Comparison of ENCODE assay signal across 8 cellular contexts in the genomic region with DNA sequence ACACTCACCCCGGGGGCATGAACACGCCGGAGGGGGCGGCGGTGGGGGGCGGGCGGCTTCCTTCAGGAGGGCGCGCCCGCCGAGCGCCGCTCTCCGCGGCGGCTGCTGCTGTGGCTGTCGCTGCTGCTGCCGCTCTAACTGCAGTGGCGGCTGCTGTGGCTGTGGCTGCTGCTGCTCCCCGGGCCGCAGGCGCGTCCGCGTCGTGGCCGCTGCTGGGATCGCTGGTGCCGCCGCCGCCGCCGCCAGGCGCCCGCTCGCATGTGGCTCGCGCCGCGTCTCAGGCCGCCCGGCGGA. TPM values are rescaled to one million over a fixed set of nuclear protein-coding genes. Genes with fewer than 3 reads are reported as not detected.
DNase-seq lines count a peak whose midpoint lies in the region; ATAC-seq, FAIRE-seq and TF ChIP-seq lines count a peak whose summit lies in the region.

A gene with protein sequence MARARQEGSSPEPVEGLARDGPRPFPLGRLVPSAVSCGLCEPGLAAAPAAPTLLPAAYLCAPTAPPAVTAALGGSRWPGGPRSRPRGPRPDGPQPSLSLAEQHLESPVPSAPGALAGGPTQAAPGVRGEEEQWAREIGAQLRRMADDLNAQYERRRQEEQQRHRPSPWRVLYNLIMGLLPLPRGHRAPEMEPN (minus strand): TSS at position 279 of the 294 bp plus-strand sequence. CDS start 2,768 bp downstream, outside the sequence.

- FAIRE-seq in urothelium cell line (lab: Jason Lieb, UNC): no peak

- DNase-seq in SK-MEL-5 (ENCODE audit: low read depth, low spot score) (no peak), fibroblast of the aortic adventitia (ENCODE audit: low read depth) (no peak), retinal pigment epithelial cell (ENCODE audit: low read depth) (no peak), glomerular visceral epithelial cell (ENCODE audit: extremely low spot score) (no peak), urothelium cell line (ENCODE audit: low spot score) (no peak), A172 (ENCODE audit: low spot score) (no peak)

- in situ Hi-C loops in SK-MEL-5 (cut with HindIII; ENCODE audit: low pct_unique_long_range_greater_than_20kb, low sequenced_read_pairs): no loop called here

- no peak for TF ChIP-seq CTCF in fibroblast of the aortic adventitia (IDR thresholded peaks at IDR 0.05; ENCODE audit: insufficient read depth, low read length)
- TF ChIP-seq CTCF in retinal pigment epithelial cell (conservative IDR thresholded peaks at IDR 0.05; ENCODE audit: low read depth, low read length): no peak

- ATAC-seq in GM19328 (IDR thresholded peaks at IDR 0.05; ENCODE audit: unreplicated experiment) (peak; percentile 27), HG02678 (IDR thresholded peaks at IDR 0.05; ENCODE audit: unreplicated experiment) (no peak)

- H3K4me3 ChIP-seq in fibroblast of the aortic adventitia (ENCODE audit: low read depth, low read length) (peak within 1 kb of the TSS; percentile 100), retinal pigment epithelial cell (ENCODE audit: low read length) (peak within 1 kb of the TSS; percentile 95)

RNA-seq across cellular contexts. Expression of the gene that starts here (rescaled TPM):
- total RNA-seq in SK-MEL-5 (2014; rRNA removed; shearing (Covaris generic)): 45.9 and 51.2 TPM in 2 replicates
- polyA plus RNA-seq in SK-MEL-5 (2015; cell fraction: cytosol; rRNA removed): 53.3 and 59.6 TPM in 2 replicates
- polyA plus RNA-seq in SK-MEL-5 (2015; cell fraction: nucleus; rRNA removed): 36.2 and 77.9 TPM in 2 replicates
- total RNA-seq in fibroblast of the aortic adventitia (ENCODE audit: low replicate concordance): 9.2 and 12.9 TPM in 2 replicates
- 5.7 and 7.6 TPM in 2 replicates for total RNA-seq in A172 (2014; rRNA removed; shearing (Covaris generic))
